ENCODE assay signal across 1 cellular context in genomic region chr21:38804617-38805281, GRCh38.
TF ChIP-seq lines count a peak whose summit lies in the region.

No MANE protein-coding gene starts in this region.

TF ChIP-seq in IMR-90, 13 proteins besides CTCF, POLR2A, EP300 and RAD21 (continued from another document):
- no peak for TF ChIP-seq BHLHE40 (IDR thresholded peaks at IDR 0.05; ENCODE audit: low read depth, low read length)
